In the genomic region with DNA sequence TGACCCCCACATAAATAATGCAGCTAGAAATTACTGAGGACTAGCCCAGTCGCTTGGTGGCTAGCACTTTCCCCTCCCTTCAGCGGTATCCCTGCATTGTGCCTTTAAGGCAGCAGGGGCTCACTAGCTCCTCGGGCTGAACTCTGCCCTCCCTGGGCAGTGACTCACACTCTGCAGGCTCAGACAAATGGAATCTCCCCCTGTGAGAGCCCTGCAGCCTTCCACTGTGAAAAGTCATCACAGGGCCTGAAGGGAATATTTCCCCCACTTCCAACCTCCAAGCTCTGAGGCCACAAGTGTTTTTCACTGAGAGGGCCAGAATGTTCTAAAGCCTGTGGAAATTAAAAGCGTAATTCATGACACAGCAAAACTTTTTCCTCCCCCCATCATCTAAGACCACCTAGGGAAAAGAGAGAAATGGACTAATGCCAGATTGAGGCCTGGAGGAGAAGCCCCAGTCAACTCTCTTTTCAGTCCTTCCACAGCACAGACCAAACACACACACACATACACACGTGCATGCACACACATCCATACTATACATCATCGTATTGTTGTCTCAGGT, we compare ENCODE assay signal across 1 cellular context.
TF ChIP-seq lines count a peak whose summit lies in the region.

No MANE protein-coding gene starts in this region.

TF ChIP-seq in SK-N-SH, 30 proteins besides CTCF, POLR2A, EP300 and RAD21 (continued from another document):
- TF ChIP-seq ZBTB33 (IDR thresholded peaks at IDR 0.05; ENCODE audit: borderline replicate concordance, low read depth) (peak; percentile 84; the same call in 1 of the 2 replicates), RFX5 (IDR thresholded peaks at IDR 0.05; ENCODE audit: low read length) (no peak), MXI1 (IDR thresholded peaks at IDR 0.05; ENCODE audit: low read depth, low read length) (no peak), ELF1 (IDR thresholded peaks at IDR 0.05) (peak; percentile 46; the same call in 1 of the 2 replicates), MEF2A (IDR thresholded peaks at IDR 0.05; ENCODE audit: borderline replicate concordance, low read depth) (peak; percentile 62; the same call in 1 of the 2 replicates), SMC3 (IDR thresholded peaks at IDR 0.05; ENCODE audit: low read depth, low read length) (peak; percentile 15; the same call in 1 of the 2 replicates), GATA2 (CRISPR knock-in tag; IDR thresholded peaks at IDR 0.05) (no peak), PBX3 (IDR thresholded peaks at IDR 0.05) (peak; percentile 90), JUND (IDR thresholded peaks at IDR 0.05) (peak; percentile 100), POLR2AphosphoS5 (IDR thresholded peaks at IDR 0.05; ENCODE audit: low read depth, low read length) (peak; percentile 81; the same call in 1 of the 2 replicates), FOXJ3 (CRISPR knock-in tag; IDR thresholded peaks at IDR 0.05) (no peak), RXRA (IDR thresholded peaks at IDR 0.05; ENCODE audit: borderline replicate concordance, low read depth) (peak; percentile 99), YY1 (IDR thresholded peaks at IDR 0.05; ENCODE audit: low read depth) (no peak; the same call in 1 of the 2 replicates), RCOR1 (IDR thresholded peaks at IDR 0.05; ENCODE audit: low read length) (no peak), TEAD4 (IDR thresholded peaks at IDR 0.05; ENCODE audit: borderline replicate concordance, insufficient read depth) (peak; percentile 96), GABPA (IDR thresholded peaks at IDR 0.05; ENCODE audit: low read depth) (no peak), SIN3A (IDR thresholded peaks at IDR 0.05; ENCODE audit: borderline replicate concordance, low read depth, low read length) (peak; percentile 68; the same call in 1 of the 2 replicates), TAF1 (IDR thresholded peaks at IDR 0.05; ENCODE audit: borderline replicate concordance, low read depth, low read length) (peak; percentile 76), EZH2phosphoT487 (IDR thresholded peaks at IDR 0.05; ENCODE audit: borderline replicate concordance, low read depth) (no peak), NFIC (IDR thresholded peaks at IDR 0.05; ENCODE audit: borderline replicate concordance) (peak; percentile 89), NRF1 (IDR thresholded peaks at IDR 0.05; ENCODE audit: low read depth, low read length) (no peak), FOSL2 (IDR thresholded peaks at IDR 0.05; ENCODE audit: borderline replicate concordance, low read depth) (peak; percentile 100), CHD2 (IDR thresholded peaks at IDR 0.05; ENCODE audit: low read length, partially characterized antibody) (peak; percentile 24)
- TF ChIP-seq, protein P1, sequence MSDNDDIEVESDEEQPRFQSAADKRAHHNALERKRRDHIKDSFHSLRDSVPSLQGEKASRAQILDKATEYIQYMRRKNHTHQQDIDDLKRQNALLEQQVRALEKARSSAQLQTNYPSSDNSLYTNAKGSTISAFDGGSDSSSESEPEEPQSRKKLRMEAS (IDR thresholded peaks at IDR 0.05; ENCODE audit: low read depth), result peak; percentile 89
- TF ChIP-seq, protein P2, sequence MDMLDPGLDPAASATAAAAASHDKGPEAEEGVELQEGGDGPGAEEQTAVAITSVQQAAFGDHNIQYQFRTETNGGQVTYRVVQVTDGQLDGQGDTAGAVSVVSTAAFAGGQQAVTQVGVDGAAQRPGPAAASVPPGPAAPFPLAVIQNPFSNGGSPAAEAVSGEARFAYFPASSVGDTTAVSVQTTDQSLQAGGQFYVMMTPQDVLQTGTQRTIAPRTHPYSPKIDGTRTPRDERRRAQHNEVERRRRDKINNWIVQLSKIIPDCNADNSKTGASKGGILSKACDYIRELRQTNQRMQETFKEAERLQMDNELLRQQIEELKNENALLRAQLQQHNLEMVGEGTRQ (IDR thresholded peaks at IDR 0.05; ENCODE audit: borderline replicate concordance, low read depth, low read length), result no peak
- TF ChIP-seq, protein P3, sequence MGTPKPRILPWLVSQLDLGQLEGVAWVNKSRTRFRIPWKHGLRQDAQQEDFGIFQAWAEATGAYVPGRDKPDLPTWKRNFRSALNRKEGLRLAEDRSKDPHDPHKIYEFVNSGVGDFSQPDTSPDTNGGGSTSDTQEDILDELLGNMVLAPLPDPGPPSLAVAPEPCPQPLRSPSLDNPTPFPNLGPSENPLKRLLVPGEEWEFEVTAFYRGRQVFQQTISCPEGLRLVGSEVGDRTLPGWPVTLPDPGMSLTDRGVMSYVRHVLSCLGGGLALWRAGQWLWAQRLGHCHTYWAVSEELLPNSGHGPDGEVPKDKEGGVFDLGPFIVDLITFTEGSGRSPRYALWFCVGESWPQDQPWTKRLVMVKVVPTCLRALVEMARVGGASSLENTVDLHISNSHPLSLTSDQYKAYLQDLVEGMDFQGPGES (IDR thresholded peaks at IDR 0.05; ENCODE audit: low read depth, low read length), result no peak
- TF ChIP-seq, protein P4, sequence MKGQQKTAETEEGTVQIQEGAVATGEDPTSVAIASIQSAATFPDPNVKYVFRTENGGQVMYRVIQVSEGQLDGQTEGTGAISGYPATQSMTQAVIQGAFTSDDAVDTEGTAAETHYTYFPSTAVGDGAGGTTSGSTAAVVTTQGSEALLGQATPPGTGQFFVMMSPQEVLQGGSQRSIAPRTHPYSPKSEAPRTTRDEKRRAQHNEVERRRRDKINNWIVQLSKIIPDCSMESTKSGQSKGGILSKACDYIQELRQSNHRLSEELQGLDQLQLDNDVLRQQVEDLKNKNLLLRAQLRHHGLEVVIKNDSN (IDR thresholded peaks at IDR 0.05; ENCODE audit: borderline replicate concordance, low read depth), result no peak
TF ChIP-seq in SK-N-SH: peak in this region for 18.
